Comparison of ENCODE assay signal across 8 cellular contexts in genomic region chr14:75454963-75455546, GRCh38. TPM values are rescaled to one million over a fixed set of nuclear protein-coding genes. Genes with fewer than 3 reads are reported as not detected.
DNase-seq lines count a peak whose midpoint lies in the region; ATAC-seq and TF ChIP-seq lines count a peak whose summit lies in the region.
"Had no signal": no experiment of that assay in that cellular context is flagged by ENCODE, and none has a peak within 500 bp of the region (broad histone marks: within the 10 kb centered on the region; RNA-seq: fewer than 3 reads in every experiment).

No MANE protein-coding gene starts in this region.

- no peaks in the 10 kb centered on the region for H3K9me3 ChIP-seq in body of pancreas
- H3K9me3 ChIP-seq in tibial nerve, result no peaks in the 10 kb centered on the region

- TF ChIP-seq CTCF in body of pancreas (IDR thresholded peaks at IDR 0.05) (no peak), tibial nerve (IDR thresholded peaks at IDR 0.05) (no peak)

- TF ChIP-seq POLR2A in body of pancreas (IDR thresholded peaks at IDR 0.05) (no peak), tibial nerve (IDR thresholded peaks at IDR 0.05) (no peak)

- H3K27ac ChIP-seq in body of pancreas, result peak overlapping the region in 3 of 4 donors; percentile 87 to 96 (median 87)
- peak overlapping the region; percentile 23 for H3K27ac ChIP-seq in layer of hippocampus (ENCODE audit: low read depth, low read length)
- H3K27ac ChIP-seq in tibial nerve, result peak overlapping the region in 3 of 4 donors; percentile 71 to 94 (median 82)

- peak in 1 of 2 donors; percentile 38 for TF ChIP-seq EP300 in tibial nerve (IDR thresholded peaks at IDR 0.05)

- DNase-seq in KG1 (lab: John Stamatoyannopoulos, UW) (peak; percentile 24), body of pancreas (peak; percentile 66 to 86 (median 74)), tibial nerve (ENCODE audit: low spot score in 2 of 2) (peak; percentile 65 to 73), NCI-H345 (lab: John Stamatoyannopoulos, UW) (no peak), CD1c-positive myeloid dendritic cell (ENCODE audit: extremely low spot score) (no peak)
- DNase-seq: NCI-H2081 had no signal

- peaks cover 100% of the 10 kb centered on the region for H3K4me1 ChIP-seq in body of pancreas
- peaks cover 0 to 91% (median 70%) of the 10 kb centered on the region in 4 donors for H3K4me1 ChIP-seq in tibial nerve

- intact Hi-C loops in body of pancreas (cut with DNase I), result no loop called here

- 36 to 51% methylated on average over 8 to 12 of the region's 12 CpGs for WGBS in body of pancreas, 2 donors
- 40 to 53% methylated on average over 6 to 12 of the region's 12 CpGs for WGBS in tibial nerve, 2 donors

- ATAC-seq in body of pancreas (no peak), GM21515 (IDR thresholded peaks at IDR 0.05; ENCODE audit: unreplicated experiment) (no peak)

- H3K27me3 ChIP-seq in body of pancreas (no peaks in the 10 kb centered on the region), layer of hippocampus (ENCODE audit: control insufficient read depth, insufficient read depth, low read length) (no peaks in the 10 kb centered on the region), tibial nerve (no peaks in the 10 kb centered on the region)

- H3K36me3 ChIP-seq in body of pancreas (replicated peaks in 1 of 2; ENCODE audit: insufficient read depth in 1 of 2, low read depth in 2 of 2) (no peaks in the 10 kb centered on the region), tibial nerve (no peaks in the 10 kb centered on the region)

- no peak overlapping the region for H3K4me3 ChIP-seq in body of pancreas
- H3K4me3 ChIP-seq in tibial nerve, result no peak overlapping the region

RNA-seq across cellular contexts. Expression of gene JDP2, which starts 27.2 kb away (rescaled TPM):
- 10 to 100 TPM; 16.8 to 17.9 TPM for total RNA-seq in body of pancreas
- 100 to 1,000 TPM in 2 of 4 donors, 10 to 100 TPM in 2; 82.3 to 147 (median 106) TPM for total RNA-seq in tibial nerve

Comparison
In these comparisons a context has a peak if more than half of its experiments do, and no peak if none do; other contexts are left out.
1. DNase-seq: peak in KG1 (single experiment), body of pancreas (4 of 4) and tibial nerve (2 of 2); none in NCI-H345 (single experiment) and CD1c-positive myeloid dendritic cell (single experiment).
2. H3K27ac ChIP-seq: peak in every context shown above with its lines; median percentile 87 in body of pancreas; 82 in tibial nerve; 23 in layer of hippocampus.
3. RNA of gene JDP2, which starts 27.2 kb away (total RNA-seq): 82.3 to 147 TPM in tibial nerve; 16.8 to 17.9 TPM in body of pancreas; every median in the first group is over 4 times any median in the second.